ENCODE assay signal across 22 cellular contexts in the genomic region with DNA sequence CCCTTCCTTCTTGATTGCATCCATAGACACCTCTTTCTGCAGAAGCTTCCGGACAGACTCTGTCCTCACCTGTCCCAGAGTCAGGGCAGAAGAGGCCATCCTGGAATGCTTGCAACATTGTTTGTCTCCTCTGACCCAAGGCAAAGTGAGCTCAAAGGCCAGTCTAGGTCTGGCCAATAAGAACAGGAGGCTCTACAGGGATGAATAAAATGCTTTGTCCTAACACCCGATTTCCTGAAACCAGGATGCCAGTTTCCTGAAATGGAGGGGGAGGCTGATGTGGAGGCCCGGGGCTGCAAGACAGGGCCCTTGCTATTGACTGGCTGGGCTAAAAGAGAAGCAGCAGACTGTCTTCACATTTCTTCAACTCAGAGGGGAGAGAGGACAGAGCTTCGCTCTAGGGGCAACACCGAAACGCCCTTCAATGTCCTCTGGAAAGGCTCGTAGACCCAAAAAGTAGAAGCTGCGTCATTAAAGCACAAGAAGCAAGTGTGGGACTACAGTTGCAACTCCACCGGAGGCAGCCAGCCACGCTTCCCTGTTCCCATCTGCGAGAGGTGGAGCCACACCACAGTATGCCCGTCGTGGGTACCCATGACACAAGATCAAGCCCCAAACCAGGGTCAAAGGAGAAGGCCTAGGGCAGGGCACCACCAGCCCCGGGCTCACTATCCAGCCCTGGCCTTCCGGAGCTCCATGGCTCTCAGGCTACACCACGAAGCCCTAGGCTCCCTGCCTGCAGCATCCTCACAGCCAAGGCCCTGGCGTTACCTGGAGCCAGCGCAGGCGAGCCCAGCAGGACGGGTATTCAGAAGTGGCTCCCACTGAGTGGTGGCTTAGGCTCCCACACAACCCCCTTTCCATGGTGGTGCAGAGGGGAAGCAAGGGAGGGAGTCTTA.
"Had no signal": no experiment of that assay in that cellular context is flagged by ENCODE, and none has a peak within 500 bp of the region (broad histone marks: within the 10 kb centered on the region; RNA-seq: fewer than 3 reads in every experiment).

No MANE protein-coding gene starts in this region.

- H3K9me3 Mint-ChIP-seq: brain; central memory CD8-positive, alpha-beta T cell; dendritic cell treated with granulocyte-macrophage colony-stimulating factor and Interleukin-4, amounts not matched to agents 40 ng/mL and 50 ng/mL, for 4 days; effector memory CD8-positive, alpha-beta T cell; naive thymus-derived CD4-positive, alpha-beta T cell had no signal

- H3K9me3 ChIP-seq: right atrium auricular region, transverse colon had no signal

- H3K4me3 Mint-ChIP-seq: activated naive CD8-positive, alpha-beta T cell; brain; central memory CD8-positive, alpha-beta T cell; dendritic cell treated with granulocyte-macrophage colony-stimulating factor and Interleukin-4, amounts not matched to agents 40 ng/mL and 50 ng/mL, for 4 days; effector memory CD8-positive, alpha-beta T cell; naive thymus-derived CD4-positive, alpha-beta T cell had no signal

- DNase-seq: activated CD4-positive, alpha-beta T cell treated with anti-CD3 and anti-CD28 coated beads, Interleukin-2, amount 50 U/mL, for 4 hours; activated CD4-positive, CD25-positive, alpha-beta regulatory T cell treated with anti-CD3 and anti-CD28 coated beads, Interleukin-2, amount 50 U/mL, for 72 hours; activated effector memory CD4-positive, alpha-beta T cell treated with Interleukin-2 at 50 U/mL for 16 hours; amygdala; effector memory CD8-positive, alpha-beta T cell; left colon; mammary epithelial cell; naive thymus-derived CD4-positive, alpha-beta T cell; nucleus accumbens; stimulated activated CD4-positive, alpha-beta T cell treated with anti-CD3 and anti-CD28 coated beads, Interleukin-15, amount 100 ng/mL, for 24 hours; stimulated activated CD4-positive, alpha-beta T cell treated with anti-CD3 and anti-CD28 coated beads, Interleukin-4, amount 100 ng/mL, for 1 hour; stimulated activated naive CD4-positive, alpha-beta T cell; T-helper 9 cell; transverse colon had no signal

- H3K4me1 ChIP-seq: right atrium auricular region had no signal

- FAIRE-seq: islet of Langerhans had no signal

- H3K27me3 Mint-ChIP-seq: activated naive CD8-positive, alpha-beta T cell; brain; central memory CD8-positive, alpha-beta T cell; dendritic cell treated with granulocyte-macrophage colony-stimulating factor and Interleukin-4, amounts not matched to agents 40 ng/mL and 50 ng/mL, for 4 days; effector memory CD8-positive, alpha-beta T cell; naive thymus-derived CD4-positive, alpha-beta T cell had no signal

- H3K27ac Mint-ChIP-seq: activated naive CD8-positive, alpha-beta T cell; dendritic cell treated with granulocyte-macrophage colony-stimulating factor and Interleukin-4, amounts not matched to agents 40 ng/mL and 50 ng/mL, for 4 days; effector memory CD8-positive, alpha-beta T cell had no signal

- H3K4me1 Mint-ChIP-seq: central memory CD8-positive, alpha-beta T cell had no signal

- ATAC-seq: effector memory CD8-positive, alpha-beta T cell; left colon; naive thymus-derived CD4-positive, alpha-beta T cell had no signal

- H3K4me3 ChIP-seq: right atrium auricular region, SK-N-MC, skin epidermis, transverse colon had no signal

- H3K27me3 ChIP-seq: right atrium auricular region, transverse colon had no signal

- H3K27ac ChIP-seq: right atrium auricular region, SK-N-MC, transverse colon had no signal
